ENCODE assay signal across 26 cellular contexts in the genomic region with DNA sequence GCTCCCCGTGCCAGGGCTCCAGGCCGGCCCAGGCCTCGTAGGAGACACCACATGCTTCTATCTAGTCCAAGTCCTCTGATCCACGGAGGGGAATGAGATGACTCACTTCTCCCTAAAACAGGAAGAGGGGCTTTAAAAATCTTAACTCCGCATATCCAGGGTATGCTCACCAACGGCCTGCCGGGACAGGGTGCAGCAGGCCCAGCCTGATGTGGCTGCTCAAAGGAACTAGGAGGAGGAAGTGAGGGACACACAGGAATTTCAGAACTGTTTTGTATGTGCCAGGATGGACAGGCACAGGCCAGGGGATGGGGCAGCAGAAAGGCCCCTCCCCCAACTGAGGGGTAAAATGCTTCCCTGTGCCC. TPM values are rescaled to one million over a fixed set of nuclear protein-coding genes. Genes with fewer than 3 reads are reported as not detected.
"Had no signal": no experiment of that assay in that cellular context is flagged by ENCODE, and none has a peak within 500 bp of the region (broad histone marks: within the 10 kb centered on the region; RNA-seq: fewer than 3 reads in every experiment).

No MANE protein-coding gene starts in this region.

- H3K79me2 ChIP-seq: parathyroid adenoma had no signal

- ATAC-seq: activated naive CD4-positive, alpha-beta T cell treated with anti-CD3 and anti-CD28 coated beads, Interleukin-2, amount 50 U/mL, for 72 hours; activated T-cell treated with anti-CD3 and anti-CD28 coated beads, Interleukin-2, amount 50 U/mL, for 72 hours; effector memory CD8-positive, alpha-beta T cell; gastroesophageal sphincter; left lung; stimulated activated naive CD8-positive, alpha-beta T cell treated with anti-CD3 and anti-CD28 coated beads, Interleukin-15, Interleukin-2, amounts not matched to agents 100 U/mL and 50 U/mL, for 24 hours had no signal

- H3K9me3 ChIP-seq: colonic mucosa, gastroesophageal sphincter, left lung, lower lobe of right lung, right atrium auricular region, SK-N-SH had no signal

- H3K27ac ChIP-seq: colonic mucosa, gastroesophageal sphincter, left lung, lower lobe of right lung, parathyroid adenoma, right atrium auricular region had no signal

- DNase-seq: activated B cell treated with CpG ODN at 0.5 μM for 24 hours; activated CD4-positive, alpha-beta T cell treated with anti-CD3 and anti-CD28 coated beads, Interleukin-2, amount 50 U/mL, for 4 hours; activated naive CD4-positive, alpha-beta T cell; activated T-cell treated with anti-CD3 and anti-CD28 coated beads for 4 hours; activated T-cell treated with anti-CD3 and anti-CD28 coated beads, Interleukin-2, amount 50 U/mL, for 72 hours; anterior cingulate cortex; colonic mucosa; effector memory CD8-positive, alpha-beta T cell; erythroblast; hippocampal formation; left lung; lower lobe of right lung; mesenchymal stem cell; naive B cell; nephron progenitor cell; nucleus accumbens; SK-N-SH; stimulated activated CD4-positive, alpha-beta T cell treated with anti-CD3 and anti-CD28 coated beads, Interleukin-2, amount 100 ng/mL, for 48 hours; stimulated activated naive CD8-positive, alpha-beta T cell treated with anti-CD3 and anti-CD28 coated beads, Interleukin-15, Interleukin-2, amounts not matched to agents 100 U/mL and 50 U/mL, for 24 hours; SW 1271 had no signal

- H3K36me3 ChIP-seq: colonic mucosa had no signal

- H2AFZ ChIP-seq: parathyroid adenoma had no signal

- H3K4me3 ChIP-seq: colonic mucosa, gastroesophageal sphincter, left lung, lower lobe of right lung, right atrium auricular region had no signal

- H3K4me1 ChIP-seq: colonic mucosa, gastroesophageal sphincter, left lung, lower lobe of right lung, parathyroid adenoma, right atrium auricular region had no signal

- H3K27me3 ChIP-seq: colonic mucosa, gastroesophageal sphincter, left lung, right atrium auricular region had no signal

- H3K9ac ChIP-seq: parathyroid adenoma, SK-N-SH had no signal

- FAIRE-seq: bronchial epithelial cell had no signal

- H3K4me2 ChIP-seq: SK-N-SH had no signal

RNA-seq across cellular contexts. Expression of a gene that starts 22.4 kb away (rescaled TPM):
- total RNA-seq: bronchial epithelial cell, pulmonary artery endothelial cell had no signal
